Comparison of ENCODE assay signal across 8 cellular contexts in genomic region chr15:49620174-49620573, GRCh38. TPM values are rescaled to one million over a fixed set of nuclear protein-coding genes. Genes with fewer than 3 reads are reported as not detected.
DNase-seq lines count a peak whose midpoint lies in the region; ATAC-seq, FAIRE-seq and TF ChIP-seq lines count a peak whose summit lies in the region.

No MANE protein-coding gene starts in this region.

- WGBS in HepG2 (ENCODE audit: low lambda C conversion rate), result under 1% methylated on average over 5 of the region's 5 CpGs
- WGBS in tibial nerve, 2 donors, result 1 to 3% methylated on average over 5 of the region's 5 CpGs

- no peak for TF ChIP-seq CTCF in HepG2 (CRISPR knock-in tag; IDR thresholded peaks at IDR 0.05)
- TF ChIP-seq CTCF in tibial nerve (IDR thresholded peaks at IDR 0.05), result peak in 2 of 5 experiments; percentile 21 to 43

- H3K4me1 ChIP-seq in HepG2 (ENCODE audit: insufficient read depth, low read length) (peaks cover 35% of the 10 kb centered on the region), tibial nerve (peaks cover 0 to 40% (median 13%) of the 10 kb centered on the region in 4 donors)

- peaks cover 13% of the 10 kb centered on the region for H3K79me2 ChIP-seq in HepG2 (ENCODE audit: insufficient read depth, low read length)

- FAIRE-seq in HepG2 (lab: Jason Lieb, UNC), result no peak

- TF ChIP-seq RAD21 in HepG2 (CRISPR knock-in tag; IDR thresholded peaks at IDR 0.05), result no peak

- H4K20me1 ChIP-seq in HepG2 (ENCODE audit: insufficient read depth, low read length), result no peaks in the 10 kb centered on the region

- BruUV-seq in HepG2 (replicated peaks; lab: Mats Ljungman, UMichigan), result TSS peak; percentile 93

- intact Hi-C loops in HepG2 (cut with micrococcal nuclease; ENCODE audit: unreplicated experiment), result no loop called here

- peaks cover 0 to 3% of the 10 kb centered on the region in 2 experiments; a peak in 1 of 5 replicates for H3K36me3 ChIP-seq in HepG2 (replicated peaks in 1 of 2; ENCODE audit: control insufficient read depth in 1 of 2, insufficient read depth in 2 of 2, low read length in 2 of 2)
- peaks cover 0 to 15% (median 0%) of the 10 kb centered on the region in 3 donors for H3K36me3 ChIP-seq in tibial nerve

- CTCF ChIA-PET in HepG2 (lab: Yijun Ruan, JAX; ENCODE audit: low intra/inter-chr PET ratio, low total read pairs), result no interaction called here

- DNase-seq in NCI-H2227 (lab: John Stamatoyannopoulos, UW; ENCODE audit: unreplicated experiment), result peak; percentile 18
- DNase-seq in NCI-H2227 treated with DMSO at 0.1 percent for 48 hours (lab: John Stamatoyannopoulos, UW), result no peak
- DNase-seq in NCI-H69 (lab: John Stamatoyannopoulos, UW), result peak; percentile 37
- peak; percentile 17 for DNase-seq in cerebellar cortex (ENCODE audit: low spot score)
- DNase-seq in HepG2 (ENCODE audit: low spot score), result no peak
- DNase-seq in tibial nerve (ENCODE audit: low spot score in 2 of 2), result no peak
- no peak for DNase-seq in retina

- TF ChIP-seq EP300 in HepG2 (IDR thresholded peaks at IDR 0.05; ENCODE audit: low read depth in 2 of 2, low read length in 2 of 2) (no peak), HepG2 (CRISPR knock-in tag; IDR thresholded peaks at IDR 0.05; ENCODE audit: borderline replicate concordance) (no peak), tibial nerve (IDR thresholded peaks at IDR 0.05) (no peak)

- peak overlapping the region; percentile 63 to 93 (median 92) for H3K4me3 ChIP-seq in HepG2 (replicated peaks in 1 of 3; ENCODE audit: insufficient read depth in 1 of 3, low read depth in 2 of 3, low read length in 3 of 3)
- H3K4me3 ChIP-seq in tibial nerve, result peak overlapping the region; percentile 54 to 83 (median 70)

- POLR2A ChIA-PET in HepG2 (lab: Yijun Ruan, JAX), result interaction anchor here (4.9 kb wide), 1 partner anchor 28 kb away, joined by 31 read pairs; no protein-coding TSS in a partner anchor

- H3K27me3 ChIP-seq in HepG2 (ENCODE audit: control insufficient read depth in 1 of 2, insufficient read depth in 2 of 2, low read length in 2 of 2) (no peaks in the 10 kb centered on the region; a peak in 1 of 5 replicates), tibial nerve (no peaks in the 10 kb centered on the region)

- peaks cover 7% of the 10 kb centered on the region; the same call in 1 of the 2 replicates for H3K9me3 ChIP-seq in HepG2 (ENCODE audit: low read length)
- peaks cover 0 to 6% (median 0%) of the 10 kb centered on the region in 4 donors for H3K9me3 ChIP-seq in tibial nerve

- H3K4me2 ChIP-seq in HepG2 (ENCODE audit: low read depth, low read length), result peak overlapping the region; percentile 83

- H3K27ac ChIP-seq in HepG2 (ENCODE audit: extremely low read length, insufficient read depth, low read length) (peak overlapping the region; percentile 92), tibial nerve (peak overlapping the region; percentile 89 to 95 (median 92))

- no peak for TF ChIP-seq POLR2A in HepG2 (IDR thresholded peaks at IDR 0.05; ENCODE audit: insufficient read depth in 1 of 2, low read depth in 2 of 2, low read length in 2 of 2)
- TF ChIP-seq POLR2A in tibial nerve (IDR thresholded peaks at IDR 0.05), result no peak

- peak overlapping the region; percentile 75 for H3K9ac ChIP-seq in HepG2 (ENCODE audit: insufficient read depth, low read depth, low read length)

- ATAC-seq in HepG2 (no peak), GM19328 (IDR thresholded peaks at IDR 0.05; ENCODE audit: unreplicated experiment) (no peak)

- in situ Hi-C loops in HepG2 (cut with HindIII; ENCODE audit: extremely low pct_ligation_motif_present, low pct_unique_long_range_greater_than_20kb), result no loop called here

- H2AFZ ChIP-seq in HepG2 (ENCODE audit: low read length), result peak overlapping the region; percentile 100

TF ChIP-seq in HepG2, 621 proteins besides CTCF, POLR2A, EP300 and RAD21:
- TF ChIP-seq NAIF1 (CRISPR knock-in tag; IDR thresholded peaks at IDR 0.05; ENCODE audit: borderline replicate concordance), result no peak
- no peak for TF ChIP-seq SIN3B (IDR thresholded peaks at IDR 0.05; ENCODE audit: low read length)
- peak; percentile 22; the same call in 1 of the 2 replicates for TF ChIP-seq CEBPB (IDR thresholded peaks at IDR 0.05; ENCODE audit: borderline replicate concordance, low read depth, low read length)
- no peak for TF ChIP-seq ZNF747 (CRISPR knock-in tag; IDR thresholded peaks at IDR 0.05; ENCODE audit: borderline replicate concordance)
- TF ChIP-seq NFATC3 (CRISPR knock-in tag; IDR thresholded peaks at IDR 0.05), result no peak
- TF ChIP-seq CBX2 (IDR thresholded peaks at IDR 0.05; ENCODE audit: low read depth, low read length), result 0 out of 2 replicates have a peak, but pooled peaks have one; percentile 10
- TF ChIP-seq CBX2 (CRISPR knock-in tag; IDR thresholded peaks at IDR 0.05; ENCODE audit: low read depth), result no peak
- TF ChIP-seq ZNF317 (CRISPR knock-in tag; IDR thresholded peaks at IDR 0.05), result no peak
- peak; percentile 35; the same call in 1 of the 2 replicates for TF ChIP-seq CEBPG (CRISPR knock-in tag; IDR thresholded peaks at IDR 0.05)
- TF ChIP-seq, protein P1, sequence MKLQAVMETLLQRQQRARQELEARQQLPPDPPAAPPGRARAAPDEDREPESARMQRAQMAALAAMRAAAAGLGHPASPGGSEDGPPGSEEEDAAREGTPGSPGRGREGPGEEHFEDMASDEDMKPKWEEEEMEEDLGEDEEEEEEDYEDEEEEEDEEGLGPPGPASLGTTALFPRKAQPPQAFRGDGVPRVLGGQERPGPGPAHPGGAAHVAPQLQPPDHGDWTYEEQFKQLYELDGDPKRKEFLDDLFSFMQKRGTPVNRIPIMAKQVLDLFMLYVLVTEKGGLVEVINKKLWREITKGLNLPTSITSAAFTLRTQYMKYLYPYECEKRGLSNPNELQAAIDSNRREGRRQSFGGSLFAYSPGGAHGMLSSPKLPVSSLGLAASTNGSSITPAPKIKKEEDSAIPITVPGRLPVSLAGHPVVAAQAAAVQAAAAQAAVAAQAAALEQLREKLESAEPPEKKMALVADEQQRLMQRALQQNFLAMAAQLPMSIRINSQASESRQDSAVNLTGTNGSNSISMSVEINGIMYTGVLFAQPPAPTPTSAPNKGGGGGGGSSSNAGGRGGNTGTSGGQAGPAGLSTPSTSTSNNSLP (IDR thresholded peaks at IDR 0.05; ENCODE audit: low read depth, low read length), result peak; percentile 42; the same call in 1 of the 2 replicates

RNA-seq across cellular contexts. Expression of gene FAM227B, which starts 0.4 kb away (rescaled TPM):
- total RNA-seq in HepG2 (2016; rRNA removed; fragmentation: Illumina TruSeq; extraction: Trizol), result 2.3 and 2.6 TPM in 2 replicates
- total RNA-seq in HepG2 (2016; cell fraction: cytosol; rRNA removed; fragmentation: Illumina TruSeq; extraction: Trizol; ENCODE audit: low read depth), result 0.53 and 1.3 TPM in 2 replicates
- total RNA-seq in HepG2 (2016; cell fraction: insoluble cytoplasmic fraction; rRNA removed; fragmentation: Illumina TruSeq; extraction: Trizol), result 2.0 and 3.1 TPM in 2 replicates
- total RNA-seq in HepG2 (2016; cell fraction: membrane; rRNA removed; fragmentation: Illumina TruSeq; extraction: Trizol), result 1.0 and 1.2 TPM in 2 replicates
- 2.3 and 2.5 TPM in 2 replicates for total RNA-seq in HepG2 (2016; cell fraction: nucleus; rRNA removed; fragmentation: Illumina TruSeq; extraction: Trizol)
- polyA plus RNA-seq in HepG2 (2011; rRNA removed), result 1.1 and 1.9 TPM in 2 replicates
- polyA plus RNA-seq in HepG2 (2011; cell fraction: cytosol; rRNA removed), result 0.75 and 1.2 TPM in 2 replicates
- polyA plus RNA-seq in HepG2 (2011; cell fraction: nucleus; rRNA removed), result 0.99 and 1.2 TPM in 2 replicates
- polyA plus RNA-seq in HepG2 (2012), result 2.0 and 2.3 TPM in 2 replicates
- polyA plus RNA-seq in HepG2 (2016; cell fraction: cytosol; fragmentation: Illumina TruSeq; extraction: Trizol; ENCODE audit: low read depth), result 0.62 and 0.71 TPM in 2 replicates
- polyA plus RNA-seq in HepG2 (2016; cell fraction: insoluble cytoplasmic fraction; fragmentation: Illumina TruSeq; extraction: Trizol; ENCODE audit: low read depth), result 2.3 and 2.6 TPM in 2 replicates
- 0.59 and 1.5 TPM in 2 replicates for polyA plus RNA-seq in HepG2 (2016; cell fraction: membrane; fragmentation: Illumina TruSeq; extraction: Trizol; ENCODE audit: low read depth)
- polyA plus RNA-seq in HepG2 (2016; cell fraction: nucleus; fragmentation: Illumina TruSeq; extraction: Trizol; ENCODE audit: insufficient read depth, low read depth), result 1.7 and 2.5 TPM in 2 replicates
- 1.7 and 2.2 TPM in 2 replicates for polyA minus RNA-seq in HepG2 (2011; rRNA and poly(A)+ RNA removed; ENCODE audit: low replicate concordance)
- 0.89 and 1.4 TPM in 2 replicates for polyA minus RNA-seq in HepG2 (2011; cell fraction: cytosol; rRNA and poly(A)+ RNA removed)
- 5.4 and 7.5 TPM in 2 replicates for polyA minus RNA-seq in HepG2 (2011; cell fraction: nucleus; rRNA and poly(A)+ RNA removed)
- total RNA-seq in tibial nerve, result 10 to 100 TPM in 1 of 4 donors, 1 to 10 TPM in 3; 2.1 to 14.2 (median 7.7) TPM

RNA-seq across cellular contexts. Expression of gene DTWD1, which starts 0.7 kb away (rescaled TPM):
- total RNA-seq in HepG2 (2016; rRNA removed; fragmentation: Illumina TruSeq; extraction: Trizol) (18.3 and 24.5 TPM in 2 replicates), tibial nerve (10 to 100 TPM; 16.1 to 42.9 (median 18.3) TPM)
- 5.3 and 7.2 TPM in 2 replicates for total RNA-seq in HepG2 (2016; cell fraction: cytosol; rRNA removed; fragmentation: Illumina TruSeq; extraction: Trizol; ENCODE audit: low read depth)
- 17.2 and 21.0 TPM in 2 replicates for total RNA-seq in HepG2 (2016; cell fraction: insoluble cytoplasmic fraction; rRNA removed; fragmentation: Illumina TruSeq; extraction: Trizol)
- total RNA-seq in HepG2 (2016; cell fraction: membrane; rRNA removed; fragmentation: Illumina TruSeq; extraction: Trizol), result 11.5 and 16.6 TPM in 2 replicates
- total RNA-seq in HepG2 (2016; cell fraction: nucleus; rRNA removed; fragmentation: Illumina TruSeq; extraction: Trizol), result 20.8 and 21.6 TPM in 2 replicates
- 10.8 and 12.7 TPM in 2 replicates for polyA plus RNA-seq in HepG2 (2011; rRNA removed)
- polyA plus RNA-seq in HepG2 (2011; cell fraction: cytosol; rRNA removed), result 4.0 and 4.8 TPM in 2 replicates
- 4.9 and 5.5 TPM in 2 replicates for polyA plus RNA-seq in HepG2 (2011; cell fraction: nucleus; rRNA removed)
- 9.3 and 15.0 TPM in 2 replicates for polyA plus RNA-seq in HepG2 (2012)
- polyA plus RNA-seq in HepG2 (2016; cell fraction: cytosol; fragmentation: Illumina TruSeq; extraction: Trizol; ENCODE audit: low read depth), result 6.5 and 8.6 TPM in 2 replicates
- 26.5 and 29.3 TPM in 2 replicates for polyA plus RNA-seq in HepG2 (2016; cell fraction: insoluble cytoplasmic fraction; fragmentation: Illumina TruSeq; extraction: Trizol; ENCODE audit: low read depth)
- 11.4 and 12.4 TPM in 2 replicates for polyA plus RNA-seq in HepG2 (2016; cell fraction: membrane; fragmentation: Illumina TruSeq; extraction: Trizol; ENCODE audit: low read depth)
- 25.9 and 26.6 TPM in 2 replicates for polyA plus RNA-seq in HepG2 (2016; cell fraction: nucleus; fragmentation: Illumina TruSeq; extraction: Trizol; ENCODE audit: insufficient read depth, low read depth)
- polyA minus RNA-seq in HepG2 (2011; rRNA and poly(A)+ RNA removed; ENCODE audit: low replicate concordance), result 2.7 and 13.7 TPM in 2 replicates
- 4.5 and 5.2 TPM in 2 replicates for polyA minus RNA-seq in HepG2 (2011; cell fraction: cytosol; rRNA and poly(A)+ RNA removed)
- polyA minus RNA-seq in HepG2 (2011; cell fraction: nucleus; rRNA and poly(A)+ RNA removed), result 39.1 and 39.8 TPM in 2 replicates

Comparison
In these comparisons a context has a peak if more than half of its experiments do, and no peak if none do; other contexts are left out.
1. DNase-seq: peak in NCI-H2227 (single experiment), NCI-H69 (single experiment) and cerebellar cortex (single experiment); none in NCI-H2227 treated with DMSO at 0.1 percent for 48 hours (single experiment), HepG2 (single experiment), tibial nerve (0 of 2) and retina (single experiment).